Comparison of ENCODE assay signal across 31 cellular contexts in genomic region chr12:5160827-5161226, GRCh38.
"Had no signal": no experiment of that assay in that cellular context is flagged by ENCODE, and none has a peak within 500 bp of the region (broad histone marks: within the 10 kb centered on the region; RNA-seq: fewer than 3 reads in every experiment).

No MANE protein-coding gene starts in this region.

- H3K27me3 ChIP-seq: adrenal gland, cardiac muscle cell had no signal

- DNase-seq: activated B cell treated with CpG ODN at 0.5 μM for 24 hours; activated CD4-positive, alpha-beta memory T cell treated with anti-CD3 and anti-CD28 coated beads for 36 hours; activated CD4-positive, alpha-beta T cell treated with anti-CD3 and anti-CD28 coated beads for 4 hours; activated CD4-positive, alpha-beta T cell treated with anti-CD3 and anti-CD28 coated beads, Interleukin-2, amount 10 ng/mL, durations not matched to agents 24 days and 14 days; activated CD4-positive, alpha-beta T cell treated with anti-CD3 and anti-CD28 coated beads, Interleukin-2, amount 50 U/mL, for 1 hour; activated CD4-positive, alpha-beta T cell treated with anti-CD3 and anti-CD28 coated beads, Interleukin-2, amount 50 U/mL, for 4 hours; activated CD4-positive, CD25-positive, alpha-beta regulatory T cell treated with anti-CD3 and anti-CD28 coated beads, Interleukin-2, amount 50 U/mL, for 72 hours; activated CD8-positive, alpha-beta memory T cell treated with anti-CD3 and anti-CD28 coated beads, Interleukin-2, amount 50 U/mL, for 4 hours; activated CD8-positive, alpha-beta T cell treated with anti-CD3 and anti-CD28 coated beads for 36 hours; activated effector memory CD4-positive, alpha-beta T cell treated with anti-CD3 and anti-CD28 coated beads, Interleukin-2, amount 50 U/mL, for 16 hours; activated gamma-delta T cell treated with Interleukin-2 at 50 U/mL for 16 hours; activated naive CD4-positive, alpha-beta T cell; activated naive CD4-positive, alpha-beta T cell treated with anti-CD3 and anti-CD28 coated beads for 36 hours; activated naive CD4-positive, alpha-beta T cell treated with anti-CD3 and anti-CD28 coated beads, Interleukin-2, amount 50 U/mL, for 16 hours; activated naive CD8-positive, alpha-beta T cell treated with anti-CD3 and anti-CD28 coated beads for 36 hours; activated T-cell treated with anti-CD3 and anti-CD28 coated beads for 4 hours; activated T-cell treated with anti-CD3 and anti-CD28 coated beads, Interleukin-2, amount 50 U/mL, for 1 hour; activated T-cell treated with anti-CD3 and anti-CD28 coated beads, Interleukin-2, amount 50 U/mL, for 4 hours; activated T-cell treated with anti-CD3 and anti-CD28 coated beads, Interleukin-2, amount 50 U/mL, for 72 hours; adrenal gland; amniotic stem cell; aorta; caudate nucleus; cerebellar nuclear complex; T-helper 1 cell; T-helper 2 cell; T-helper 9 cell had no signal

- ATAC-seq: activated CD8-positive, alpha-beta T cell treated with anti-CD3 and anti-CD28 coated beads for 36 hours; activated naive CD4-positive, alpha-beta T cell treated with anti-CD3 and anti-CD28 coated beads, Interleukin-2, amount 50 U/mL, for 72 hours; activated T-cell treated with anti-CD3 and anti-CD28 coated beads, Interleukin-2, amount 50 U/mL, for 72 hours; activated T-helper 17 cell treated with anti-CD3 and anti-CD28 coated beads, Interleukin-2, amount 50 U/mL, for 72 hours had no signal

- H3K27ac ChIP-seq: adrenal gland, cardiac muscle cell, VCaP had no signal

- H3K9me3 ChIP-seq: adrenal gland had no signal

- H3K4me3 ChIP-seq: adrenal gland, cardiac muscle cell had no signal

- H3K36me3 ChIP-seq: adrenal gland, cardiac muscle cell had no signal

- H3K4me1 ChIP-seq: adrenal gland had no signal
